Comparison of ENCODE assay signal across 8 cellular contexts in genomic region chr2:55511508-55512124, GRCh38. TPM values are rescaled to one million over a fixed set of nuclear protein-coding genes. Genes with fewer than 3 reads are reported as not detected.
A peak's percentile ranks its signal among the peaks of the same experiment; 100 is the strongest.
DNase-seq lines count a peak whose midpoint lies in the region; ATAC-seq and TF ChIP-seq lines count a peak whose summit lies in the region.

No MANE protein-coding gene starts in this region.

- CTCF ChIA-PET in T-cell (lab: Charles Lee): no interaction called here

- no peak overlapping the region for H3K27ac ChIP-seq in upper lobe of right lung

- H3K9me3 ChIP-seq in NT2/D1 (ENCODE audit: insufficient read depth, low read length): no peaks in the 10 kb centered on the region
- no peaks in the 10 kb centered on the region for H3K9me3 ChIP-seq in upper lobe of right lung

- no peaks in the 10 kb centered on the region for H3K36me3 Mint-ChIP-seq in T-cell

- no peak overlapping the region for H3K4me3 Mint-ChIP-seq in T-cell

- no peaks in the 10 kb centered on the region for H3K36me3 ChIP-seq in NT2/D1 (ENCODE audit: insufficient read depth, insufficient read length, low read length)
- H3K36me3 ChIP-seq in upper lobe of right lung: no peaks in the 10 kb centered on the region

- ATAC-seq in upper lobe of right lung (peak; percentile 39), T-cell (replicated peaks in 1 of 4) (no peak)

- H3K4me1 Mint-ChIP-seq in T-cell: no peaks in the 10 kb centered on the region

- H3K4me1 ChIP-seq in NT2/D1 (ENCODE audit: insufficient read depth, insufficient read length): no peaks in the 10 kb centered on the region
- H3K4me1 ChIP-seq in upper lobe of right lung: no peaks in the 10 kb centered on the region

- H3K9me3 Mint-ChIP-seq in T-cell: no peaks in the 10 kb centered on the region

- no peak overlapping the region for H3K27ac Mint-ChIP-seq in T-cell

- peaks cover 0 to 3% of the 10 kb centered on the region in 2 donors for H3K27me3 Mint-ChIP-seq in T-cell

- POLR2A ChIA-PET in T-cell (lab: Charles Lee): no interaction called here

- intact Hi-C loops in upper lobe of right lung (cut with DNase I): no loop called here

- no peak overlapping the region for H3K4me3 ChIP-seq in NT2/D1 (ENCODE audit: insufficient read length, low read depth)
- no peak overlapping the region for H3K4me3 ChIP-seq in fibroblast of pulmonary artery (replicated peaks; ENCODE audit: low read depth, low read length)
- H3K4me3 ChIP-seq in upper lobe of right lung: no peak overlapping the region

- no peaks in the 10 kb centered on the region for H3K27me3 ChIP-seq in NT2/D1 (ENCODE audit: insufficient read depth, insufficient read length)
- no peaks in the 10 kb centered on the region for H3K27me3 ChIP-seq in upper lobe of right lung

- DNase-seq in SIG-M5 treated with dmso at 0.1 percent for 504 hours (lab: John Stamatoyannopoulos, UW; ENCODE audit: unreplicated experiment): peak; percentile 8
- no peak for DNase-seq in SIG-M5 (lab: John Stamatoyannopoulos, UW)
- peak; percentile 57 for DNase-seq in NT2/D1 (ENCODE audit: low read depth, low spot score)
- peak; percentile 67 for DNase-seq in fibroblast of pulmonary artery (ENCODE audit: low read depth)
- DNase-seq in upper lobe of right lung: no peak
- DNase-seq in T-cell: no peak
- no peak for DNase-seq in ureter (ENCODE audit: low spot score)
- no peak for DNase-seq in stimulated activated CD4-positive, alpha-beta T cell treated with anti-CD3 and anti-CD28 coated beads, Interleukin-4, amount 100 ng/mL, for 1 hour

- TF ChIP-seq CTCF in fibroblast of pulmonary artery (IDR thresholded peaks at IDR 0.05; ENCODE audit: low read length, missing control alignments) (peak; percentile 70), upper lobe of right lung (IDR thresholded peaks at IDR 0.05) (peak; percentile 29)

- H3K9ac ChIP-seq in NT2/D1 (ENCODE audit: insufficient read length, low read depth): no peak overlapping the region

RNA-seq across cellular contexts. Expression of gene CFAP36, which starts 7.9 kb away (rescaled TPM):
- 27.1 TPM for total RNA-seq in upper lobe of right lung
- 10 to 100 TPM; 31.1 to 54.9 (median 40.4) TPM for total RNA-seq in T-cell
- total RNA-seq in ureter: 37.9 TPM

Comparison
In these comparisons a context has a peak if more than half of its experiments do, and no peak if none do; other contexts are left out.
1. DNase-seq: peak in SIG-M5 treated with dmso at 0.1 percent for 504 hours (single experiment), NT2/D1 (single experiment) and fibroblast of pulmonary artery (single experiment); none in SIG-M5 (single experiment), upper lobe of right lung (single experiment), T-cell (0 of 34), ureter (single experiment) and stimulated activated CD4-positive, alpha-beta T cell treated with anti-CD3 and anti-CD28 coated beads, Interleukin-4, amount 100 ng/mL, for 1 hour (single experiment).